In genomic region chr2:109284816-109285215, GRCh38 we compare ENCODE assay signal across 10 cellular contexts.
DNase-seq lines count a peak whose midpoint lies in the region; ATAC-seq, FAIRE-seq and TF ChIP-seq lines count a peak whose summit lies in the region.
"Had no signal": no experiment of that assay in that cellular context is flagged by ENCODE, and none has a peak within 500 bp of the region (broad histone marks: within the 10 kb centered on the region; RNA-seq: fewer than 3 reads in every experiment).

No MANE protein-coding gene starts in this region.

- H3K9ac ChIP-seq in liver (ENCODE audit: low read depth in 1 of 2, low read length in 2 of 2) (no peak overlapping the region), HepG2 (ENCODE audit: insufficient read depth, low read depth, low read length) (no peak overlapping the region)

- H2AFZ ChIP-seq in HepG2 (ENCODE audit: low read length), result no peak overlapping the region

- in situ Hi-C loops in HepG2 (cut with HindIII; ENCODE audit: extremely low pct_ligation_motif_present, low pct_unique_long_range_greater_than_20kb), result no loop called here

- TF ChIP-seq CTCF in liver (IDR thresholded peaks at IDR 0.05; ENCODE audit: low read depth, low read length, missing input control) (no peak), HepG2 (CRISPR knock-in tag; IDR thresholded peaks at IDR 0.05) (no peak), D721Med (IDR thresholded peaks at IDR 0.05; ENCODE audit: insufficient read depth, missing control alignments) (no peak)

- DNase-seq in HepG2 (ENCODE audit: low spot score), result no peak
- DNase-seq in astrocyte of the hippocampus (ENCODE audit: low read depth, low spot score), result peak; percentile 62
- DNase-seq in kidney tubule cell (ENCODE audit: low spot score), result peak; percentile 17
- DNase-seq in aorta, result peak in 1 of 2 donors; percentile 48
- DNase-seq in D721Med (ENCODE audit: insufficient read length, low spot score), result no peak
- DNase-seq in HTR-8/SVneo (ENCODE audit: insufficient read length, low spot score), result no peak
- DNase-seq in hippocampal formation (lab: John Stamatoyannopoulos, UW), result no peak
- DNase-seq: BE2C, WERI-Rb-1 had no signal

- H3K27ac ChIP-seq in liver (ENCODE audit: low read depth in 1 of 2, low read length in 2 of 2), result no peak overlapping the region
- H3K27ac ChIP-seq in HepG2 (ENCODE audit: extremely low read length, insufficient read depth, low read length), result no peak overlapping the region
- peak overlapping the region in 1 of 2 donors; percentile 41 for H3K27ac ChIP-seq in aorta (ENCODE audit: low read depth in 1 of 2, low read length in 2 of 2)
- H3K27ac ChIP-seq: WERI-Rb-1 had no signal

- H3K79me2 ChIP-seq in HepG2 (ENCODE audit: insufficient read depth, low read length), result no peaks in the 10 kb centered on the region

- H3K27me3 ChIP-seq in liver (ENCODE audit: control insufficient read depth in 4 of 4, insufficient read depth in 4 of 4, low read length in 3 of 4), result no peaks in the 10 kb centered on the region
- H3K27me3 ChIP-seq in HepG2 (ENCODE audit: control insufficient read depth in 1 of 2, insufficient read depth in 2 of 2, low read length in 2 of 2), result peaks cover 0 to 8% of the 10 kb centered on the region in 2 experiments; a peak in 2 of 5 replicates
- no peaks in the 10 kb centered on the region for H3K27me3 ChIP-seq in aorta (ENCODE audit: control insufficient read depth in 1 of 2, insufficient read depth in 2 of 2, low read length in 1 of 2)
- H3K27me3 ChIP-seq: BE2C had no signal

- BruUV-seq in HepG2 (replicated peaks; lab: Mats Ljungman, UMichigan), result no TSS peak

- H3K36me3 ChIP-seq in liver (ENCODE audit: control insufficient read depth in 4 of 4, insufficient read depth in 3 of 4, low read depth in 1 of 4, low read length in 3 of 4) (no peaks in the 10 kb centered on the region), HepG2 (replicated peaks in 1 of 2; ENCODE audit: control insufficient read depth in 1 of 2, insufficient read depth in 2 of 2, low read length in 2 of 2) (no peaks in the 10 kb centered on the region), aorta (ENCODE audit: control insufficient read depth in 1 of 2, insufficient read depth in 2 of 2, low read length in 1 of 2) (no peaks in the 10 kb centered on the region)
- H3K36me3 ChIP-seq: BE2C, WERI-Rb-1 had no signal

- POLR2A ChIA-PET in HepG2 (lab: Yijun Ruan, JAX), result no interaction called here

- no peak for ATAC-seq in HepG2
- ATAC-seq in aorta (ENCODE audit: low FRiP score), result peak; percentile 53

- H3K9me3 ChIP-seq in liver (ENCODE audit: control insufficient read depth in 4 of 4, low read length in 3 of 4), result no peaks in the 10 kb centered on the region
- no peaks in the 10 kb centered on the region for H3K9me3 ChIP-seq in HepG2 (ENCODE audit: low read length)
- H3K9me3 ChIP-seq in aorta (ENCODE audit: control insufficient read depth, low read length), result no peaks in the 10 kb centered on the region
- H3K9me3 ChIP-seq: BE2C had no signal

- 70% methylated on average over 7 of the region's 7 CpGs for WGBS in liver
- WGBS in HepG2 (ENCODE audit: low lambda C conversion rate), result 7% methylated on average over 7 of the region's 7 CpGs
- WGBS in aorta, 2 donors, result 8 to 10% methylated on average over 7 of the region's 7 CpGs

- H3K4me2 ChIP-seq in HepG2 (ENCODE audit: low read depth, low read length), result no peak overlapping the region

- H4K20me1 ChIP-seq in HepG2 (ENCODE audit: insufficient read depth, low read length), result no peaks in the 10 kb centered on the region

- intact Hi-C loops in HepG2 (cut with micrococcal nuclease; ENCODE audit: unreplicated experiment), result no loop called here
- intact Hi-C loops in aorta (cut with DNase I), result no loop called here

- no peaks in the 10 kb centered on the region for H3K4me1 ChIP-seq in liver (ENCODE audit: control insufficient read depth in 4 of 4, insufficient read depth in 4 of 4, low read length in 3 of 4)
- H3K4me1 ChIP-seq in HepG2 (ENCODE audit: insufficient read depth, low read length), result no peaks in the 10 kb centered on the region
- peaks cover 0 to 9% of the 10 kb centered on the region in 2 donors for H3K4me1 ChIP-seq in aorta (ENCODE audit: control insufficient read depth in 1 of 2, insufficient read depth in 2 of 2, low read length in 2 of 2)
- H3K4me1 ChIP-seq: BE2C had no signal

- no peak for TF ChIP-seq POLR2A in HepG2 (IDR thresholded peaks at IDR 0.05; ENCODE audit: insufficient read depth in 1 of 2, low read depth in 2 of 2, low read length in 2 of 2)

- TF ChIP-seq EP300 in HepG2 (IDR thresholded peaks at IDR 0.05; ENCODE audit: low read depth in 2 of 2, low read length in 2 of 2) (no peak), HepG2 (CRISPR knock-in tag; IDR thresholded peaks at IDR 0.05; ENCODE audit: borderline replicate concordance) (no peak)

- FAIRE-seq in HepG2 (lab: Jason Lieb, UNC) (no peak), D721Med (lab: Jason Lieb, UNC) (no peak), HTR-8/SVneo (lab: Jason Lieb, UNC) (no peak)

- CTCF ChIA-PET in HepG2 (lab: Yijun Ruan, JAX; ENCODE audit: low intra/inter-chr PET ratio, low total read pairs), result no interaction called here

- H3K4me3 ChIP-seq in liver (ENCODE audit: low read depth in 1 of 3, low read length in 3 of 3) (no peak overlapping the region), HepG2 (replicated peaks in 1 of 3; ENCODE audit: insufficient read depth in 1 of 3, low read depth in 2 of 3, low read length in 3 of 3) (no peak overlapping the region), aorta (ENCODE audit: low read length in 2 of 2) (no peak overlapping the region)

- TF ChIP-seq RAD21 in liver (IDR thresholded peaks at IDR 0.05) (no peak), HepG2 (CRISPR knock-in tag; IDR thresholded peaks at IDR 0.05) (no peak)

TF ChIP-seq in liver, 16 proteins besides CTCF, POLR2A, EP300 and RAD21:
- TF ChIP-seq REST (IDR thresholded peaks at IDR 0.05) (no peak), NR2F2 (IDR thresholded peaks at IDR 0.05) (peak; percentile 7)

TF ChIP-seq in HepG2, 621 proteins besides CTCF, POLR2A, EP300 and RAD21 (continues in another document):
- TF ChIP-seq TEF (CRISPR knock-in tag; IDR thresholded peaks at IDR 0.05) (no peak), BHLHE40 (IDR thresholded peaks at IDR 0.05; ENCODE audit: low read length) (no peak), AHDC1 (CRISPR knock-in tag; IDR thresholded peaks at IDR 0.05; ENCODE audit: borderline replicate concordance) (no peak), SOX5 (CRISPR knock-in tag; IDR thresholded peaks at IDR 0.05; ENCODE audit: borderline replicate concordance) (no peak)

Comparison
In these comparisons a context has a peak if more than half of its experiments do, and no peak if none do; other contexts are left out.
1. DNase-seq: peak in astrocyte of the hippocampus (single experiment) and kidney tubule cell (single experiment); none in HepG2 (single experiment), D721Med (single experiment), HTR-8/SVneo (single experiment) and hippocampal formation (0 of 2).